ENCODE assay signal across 8 cellular contexts in genomic region chr1:233295775-233296322, GRCh38. TPM values are rescaled to one million over a fixed set of nuclear protein-coding genes. Genes with fewer than 3 reads are reported as not detected.
DNase-seq lines count a peak whose midpoint lies in the region; ATAC-seq and TF ChIP-seq lines count a peak whose summit lies in the region.

No MANE protein-coding gene starts in this region.

- H3K36me3 Mint-ChIP-seq in activated T-helper 2 cell treated with anti-CD3 and anti-CD28 coated beads, Interferon-gamma antibody, Interleukin-2, Interleukin-4, amounts not matched to agents 10 μg/mL and 5 μg/mL and 100 μg/mL, durations not matched to agents 14 hours and 24 hours and 36 hours (ENCODE audit: low read depth), result peaks cover 5% of the 10 kb centered on the region

- H3K27me3 ChIP-seq in cardiac muscle cell (no peaks in the 10 kb centered on the region), left lung (peaks cover 0 to 34% of the 10 kb centered on the region in 2 donors), thymus (ENCODE audit: control insufficient read depth, insufficient read depth) (no peaks in the 10 kb centered on the region)

- DNase-seq in cardiac muscle cell (ENCODE audit: low read depth in 1 of 2, low spot score in 1 of 2), result peak in 1 of 2 donors; percentile 69
- no peak for DNase-seq in Right ventricle myocardium inferior (ENCODE audit: missing footprints)
- DNase-seq in activated T-helper 2 cell treated with anti-CD3 and anti-CD28 coated beads, Interferon-gamma antibody, Interleukin-2, Interleukin-4, amounts not matched to agents 10 μg/mL and 5 μg/mL and 100 μg/mL, durations not matched to agents 14 hours and 24 hours and 36 hours (ENCODE audit: low spot score), result no peak
- DNase-seq in left lung, result no peak
- no peak for DNase-seq in dermis blood vessel endothelial cell
- DNase-seq in HUDEP-2 (lab: John Stamatoyannopoulos, UW; ENCODE audit: unreplicated experiment in 76 of 76), result no peak
- DNase-seq in H4 (ENCODE audit: low spot score), result no peak

- H3K36me3 ChIP-seq in cardiac muscle cell (no peaks in the 10 kb centered on the region), left lung (no peaks in the 10 kb centered on the region), thymus (ENCODE audit: control insufficient read depth, insufficient read depth) (no peaks in the 10 kb centered on the region)

- H3K4me3 Mint-ChIP-seq in activated T-helper 2 cell treated with anti-CD3 and anti-CD28 coated beads, Interferon-gamma antibody, Interleukin-2, Interleukin-4, amounts not matched to agents 10 μg/mL and 5 μg/mL and 100 μg/mL, durations not matched to agents 14 hours and 24 hours and 36 hours (ENCODE audit: low read depth), result peak overlapping the region; percentile 94

- H3K4me3 ChIP-seq in cardiac muscle cell (peak overlapping the region; percentile 95), left lung (peak overlapping the region; percentile 55 to 61), thymus (ENCODE audit: low read length) (peak overlapping the region; percentile 60)

- TF ChIP-seq CTCF in cardiac muscle cell (IDR thresholded peaks at IDR 0.05; ENCODE audit: low read depth, low read length), result no peak
- TF ChIP-seq CTCF in left lung (IDR thresholded peaks at IDR 0.05), result no peak

- no peaks in the 10 kb centered on the region for H3K9me3 Mint-ChIP-seq in activated T-helper 2 cell treated with anti-CD3 and anti-CD28 coated beads, Interferon-gamma antibody, Interleukin-2, Interleukin-4, amounts not matched to agents 10 μg/mL and 5 μg/mL and 100 μg/mL, durations not matched to agents 14 hours and 24 hours and 36 hours

- H3K4me1 Mint-ChIP-seq in activated T-helper 2 cell treated with anti-CD3 and anti-CD28 coated beads, Interferon-gamma antibody, Interleukin-2, Interleukin-4, amounts not matched to agents 10 μg/mL and 5 μg/mL and 100 μg/mL, durations not matched to agents 14 hours and 24 hours and 36 hours (ENCODE audit: low read depth), result peaks cover 25% of the 10 kb centered on the region

- peak overlapping the region; percentile 86 for H3K27ac Mint-ChIP-seq in activated T-helper 2 cell treated with anti-CD3 and anti-CD28 coated beads, Interferon-gamma antibody, Interleukin-2, Interleukin-4, amounts not matched to agents 10 μg/mL and 5 μg/mL and 100 μg/mL, durations not matched to agents 14 hours and 24 hours and 36 hours

- H3K27me3 Mint-ChIP-seq in activated T-helper 2 cell treated with anti-CD3 and anti-CD28 coated beads, Interferon-gamma antibody, Interleukin-2, Interleukin-4, amounts not matched to agents 10 μg/mL and 5 μg/mL and 100 μg/mL, durations not matched to agents 14 hours and 24 hours and 36 hours (ENCODE audit: low read depth), result no peaks in the 10 kb centered on the region

- WGBS in thymus, result 2% methylated on average over 8 of the region's 8 CpGs

- intact Hi-C loops in Right ventricle myocardium inferior (cut with DNase I), result no loop called here
- intact Hi-C loops in activated T-helper 2 cell treated with anti-CD3 and anti-CD28 coated beads, Interferon-gamma antibody, Interleukin-2, Interleukin-4, amounts not matched to agents 10 μg/mL and 5 μg/mL and 100 μg/mL, durations not matched to agents 14 hours and 24 hours and 36 hours (cut with micrococcal nuclease), result loop anchor here (1.0 kb wide), 1 partner anchor 14 kb away; no protein-coding TSS in a partner anchor
- intact Hi-C loops in left lung (cut with DNase I), result no loop called here

- no peaks in the 10 kb centered on the region for H3K9me3 ChIP-seq in cardiac muscle cell (ENCODE audit: low read depth)
- no peaks in the 10 kb centered on the region for H3K9me3 ChIP-seq in left lung
- H3K9me3 ChIP-seq in thymus (ENCODE audit: control insufficient read depth), result no peaks in the 10 kb centered on the region

- H3K27ac ChIP-seq in cardiac muscle cell, result no peak overlapping the region
- no peak overlapping the region for H3K27ac ChIP-seq in left lung
- no peak overlapping the region for H3K27ac ChIP-seq in thymus (ENCODE audit: low read depth)

- H3K4me1 ChIP-seq in cardiac muscle cell (ENCODE audit: low read depth) (no peaks in the 10 kb centered on the region), left lung (peaks cover 0 to 22% of the 10 kb centered on the region in 2 donors), thymus (ENCODE audit: control insufficient read depth, insufficient read depth, low read length) (peaks cover 4% of the 10 kb centered on the region)

- ATAC-seq in Right ventricle myocardium inferior, result no peak
- ATAC-seq in left lung, result no peak

RNA-seq across cellular contexts. Expression of gene PCNX2, which starts 0.3 kb away (rescaled TPM):
- 5.1 and 6.4 TPM in 2 replicates for total RNA-seq in cardiac muscle cell
- 3.0 and 3.9 TPM in 2 replicates for polyA plus RNA-seq in cardiac muscle cell
- 2.2 TPM for total RNA-seq in Right ventricle myocardium inferior
- 12.8 and 16.0 TPM in 2 replicates for total RNA-seq in activated T-helper 2 cell treated with anti-CD3 and anti-CD28 coated beads, Interferon-gamma antibody, Interleukin-2, Interleukin-4, amounts not matched to agents 10 μg/mL and 5 μg/mL and 100 μg/mL, durations not matched to agents 14 hours and 24 hours and 36 hours
- 1 to 10 TPM; 9.2 to 9.9 TPM for total RNA-seq in left lung
- 7.7 TPM for polyA plus RNA-seq in thymus
- 0.51 and 0.60 TPM in 2 replicates for total RNA-seq in dermis blood vessel endothelial cell
- total RNA-seq in H4 (2014; rRNA removed; shearing (Covaris generic)), result 14.7 and 18.6 TPM in 2 replicates

RNA-seq across cellular contexts. Expression of gene MAP3K21, which starts 31.7 kb away (rescaled TPM):
- total RNA-seq in cardiac muscle cell (1.8 and 2.9 TPM in 2 replicates), Right ventricle myocardium inferior (0.32 TPM), left lung (1 to 10 TPM; 6.0 to 8.9 TPM), dermis blood vessel endothelial cell (1.2 and 1.4 TPM in 2 replicates)
- polyA plus RNA-seq in cardiac muscle cell (0.70 and 0.92 TPM in 2 replicates), thymus (1.3 TPM)
- 2.0 and 2.4 TPM in 2 replicates for total RNA-seq in activated T-helper 2 cell treated with anti-CD3 and anti-CD28 coated beads, Interferon-gamma antibody, Interleukin-2, Interleukin-4, amounts not matched to agents 10 μg/mL and 5 μg/mL and 100 μg/mL, durations not matched to agents 14 hours and 24 hours and 36 hours
- total RNA-seq in H4 (2014; rRNA removed; shearing (Covaris generic)), result 2.6 and 5.1 TPM in 2 replicates
